17 cellular contexts compared by ENCODE assay signal in genomic region chr7:83201355-83201754, GRCh38. TPM values are rescaled to one million over a fixed set of nuclear protein-coding genes. Genes with fewer than 3 reads are reported as not detected.
"Had no signal": no experiment of that assay in that cellular context is flagged by ENCODE, and none has a peak within 500 bp of the region (broad histone marks: within the 10 kb centered on the region; RNA-seq: fewer than 3 reads in every experiment).

No MANE protein-coding gene starts in this region.

- H3K27ac ChIP-seq: coronary artery, gastrocnemius medialis, right atrium auricular region, sigmoid colon, skin epidermis, upper lobe of left lung, vagina had no signal

- H3K27me3 Mint-ChIP-seq: naive thymus-derived CD4-positive, alpha-beta T cell had no signal

- H3K27ac Mint-ChIP-seq: naive thymus-derived CD4-positive, alpha-beta T cell; nephron progenitor cell had no signal

- H3K4me3 ChIP-seq: coronary artery, gastrocnemius medialis, lung, right atrium auricular region, sigmoid colon, skin epidermis, upper lobe of left lung, vagina had no signal

- H3K9me3 ChIP-seq: gastrocnemius medialis, right atrium auricular region, sigmoid colon, upper lobe of left lung, vagina had no signal

- H3K4me1 ChIP-seq: gastrocnemius medialis, right atrium auricular region, sigmoid colon, upper lobe of left lung, vagina had no signal

- H3K9me3 Mint-ChIP-seq: nephron progenitor cell had no signal

- ATAC-seq: esophagus mucosa; gastrocnemius medialis; left colon; left ventricle myocardium superior; naive thymus-derived CD4-positive, alpha-beta T cell had no signal

- H3K27me3 ChIP-seq: gastrocnemius medialis, right atrium auricular region, sigmoid colon, upper lobe of left lung, vagina had no signal

- H3K36me3 ChIP-seq: gastrocnemius medialis, right atrium auricular region, sigmoid colon, upper lobe of left lung, vagina had no signal

- DNase-seq: effector CD4-positive, alpha-beta T cell; gastrocnemius medialis; left colon; left ventricle myocardium superior; naive thymus-derived CD4-positive, alpha-beta T cell; nephron progenitor cell; sigmoid colon; stimulated activated CD4-positive, alpha-beta T cell treated with anti-CD3 and anti-CD28 coated beads, Interleukin-2, amount 100 ng/mL, for 48 hours; stimulated activated naive CD4-positive, alpha-beta T cell treated with Interleukin-2 at 50 U/mL for 16 hours; upper lobe of left lung had no signal

- H3K4me1 Mint-ChIP-seq: naive thymus-derived CD4-positive, alpha-beta T cell; nephron progenitor cell had no signal

- H3K4me3 Mint-ChIP-seq: naive thymus-derived CD4-positive, alpha-beta T cell; nephron progenitor cell had no signal

RNA-seq across cellular contexts. Expression of gene PCLO, which starts 38.7 kb away (rescaled TPM):
- total RNA-seq: mononuclear cell had no signal
- polyA plus RNA-seq: naive thymus-derived CD4-positive, alpha-beta T cell had no signal
